ENCODE assay signal across 9 cellular contexts in genomic region chr11:111935331-111936044, GRCh38. TPM values are rescaled to one million over a fixed set of nuclear protein-coding genes. Genes with fewer than 3 reads are reported as not detected.
DNase-seq lines count a peak whose midpoint lies in the region; ATAC-seq and TF ChIP-seq lines count a peak whose summit lies in the region.
"Had no signal": no experiment of that assay in that cellular context is flagged by ENCODE, and none has a peak within 500 bp of the region (broad histone marks: within the 10 kb centered on the region; RNA-seq: fewer than 3 reads in every experiment).

No MANE protein-coding gene starts in this region.

- H3K4me3 Mint-ChIP-seq in chondrocyte (ENCODE audit: unreplicated experiment) (no peak overlapping the region), natural killer cell (peak overlapping the region; percentile 67)

- H3K4me1 Mint-ChIP-seq in chondrocyte (ENCODE audit: low read depth), result peaks cover 60% of the 10 kb centered on the region
- peaks cover 31 to 38% of the 10 kb centered on the region in 2 donors for H3K4me1 Mint-ChIP-seq in natural killer cell

- TF ChIP-seq POLR2A in heart left ventricle (IDR thresholded peaks at IDR 0.05), result no peak

- peak overlapping the region; percentile 88 for H3K27ac Mint-ChIP-seq in chondrocyte (ENCODE audit: unreplicated experiment)
- peak overlapping the region in 1 of 2 donors; percentile 14 for H3K27ac Mint-ChIP-seq in natural killer cell

- intact Hi-C loops in heart left ventricle (cut with DNase I), result loop anchor here in 8 of 10 donors (5.0 to 10.0 kb wide), 4 partner anchors 42 to 349 kb away; partner anchors contain the start of genes NKAPD1 (in 1 of the 8), PIH1D2 (in 1 of the 8), SDHD (in 1 of the 8) and TIMM8B (in 1 of the 8)
- intact Hi-C loops in left ventricle myocardium superior (cut with micrococcal nuclease), result no loop called here
- intact Hi-C loops in natural killer cell (cut with micrococcal nuclease), result no loop called here
- intact Hi-C loops in aorta (cut with DNase I), result loop anchor here (2.0 to 5.0 kb wide), 2 partner anchors 41 to 42 kb away; no protein-coding TSS in a partner anchor

- H3K36me3 ChIP-seq in heart left ventricle, result no peaks in the 10 kb centered on the region
- no peaks in the 10 kb centered on the region for H3K36me3 ChIP-seq in aorta (ENCODE audit: control insufficient read depth in 1 of 2, insufficient read depth in 2 of 2, low read length in 1 of 2)

- H3K4me3 ChIP-seq in heart left ventricle (peak overlapping the region in 1 of 12 donors; percentile 73), aorta (ENCODE audit: low read length in 2 of 2) (no peak overlapping the region)

- H3K9me3 Mint-ChIP-seq in chondrocyte (ENCODE audit: low read depth), result no peaks in the 10 kb centered on the region
- H3K9me3 Mint-ChIP-seq in natural killer cell, result no peaks in the 10 kb centered on the region

- no peaks in the 10 kb centered on the region for H3K27me3 ChIP-seq in heart left ventricle
- H3K27me3 ChIP-seq in aorta (ENCODE audit: control insufficient read depth in 1 of 2, insufficient read depth in 2 of 2, low read length in 1 of 2), result no peaks in the 10 kb centered on the region

- WGBS in heart left ventricle, 4 donors, result 51 to 63% (median 60%) methylated on average over 4 of the region's 4 CpGs
- WGBS in aorta, 2 donors, result 49 to 50% methylated on average over 4 of the region's 4 CpGs

- H3K27ac ChIP-seq in heart left ventricle, result peak overlapping the region in 10 of 12 donors; percentile 44 to 86 (median 70)
- H3K27ac ChIP-seq in aorta (ENCODE audit: low read depth in 1 of 2, low read length in 2 of 2), result peak overlapping the region; percentile 6 to 73

- H3K27me3 Mint-ChIP-seq in chondrocyte (ENCODE audit: low read depth) (no peaks in the 10 kb centered on the region), natural killer cell (ENCODE audit: low read depth in 2 of 2) (peaks cover 2 to 3% of the 10 kb centered on the region in 2 donors)

- H3K9me3 ChIP-seq in heart left ventricle (no peaks in the 10 kb centered on the region), aorta (ENCODE audit: control insufficient read depth, low read length) (no peaks in the 10 kb centered on the region)

- DNase-seq in heart left ventricle (peak in 1 of 5 donors; percentile 0), left ventricle myocardium superior (no peak), chondrocyte (ENCODE audit: low spot score) (no peak), natural killer cell (no peak), aorta (no peak), DMS153 (lab: John Stamatoyannopoulos, UW) (no peak), NCI-H1092 treated with DMSO at 0.1 percent for 48 hours (lab: John Stamatoyannopoulos, UW) (no peak), DMS153 treated with DMSO at 0.1 percent for 48 hours (lab: John Stamatoyannopoulos, UW; ENCODE audit: unreplicated experiment) (no peak)
- DNase-seq: cortex of kidney had no signal

- no peaks in the 10 kb centered on the region for H3K36me3 Mint-ChIP-seq in chondrocyte (ENCODE audit: low read depth)
- no peaks in the 10 kb centered on the region for H3K36me3 Mint-ChIP-seq in natural killer cell

- H3K4me1 ChIP-seq in heart left ventricle (peaks cover 0 to 55% (median 36%) of the 10 kb centered on the region in 12 donors), aorta (ENCODE audit: control insufficient read depth in 1 of 2, insufficient read depth in 2 of 2, low read length in 2 of 2) (peaks cover 0 to 2% of the 10 kb centered on the region in 2 donors)

- ATAC-seq in heart left ventricle (no peak), left ventricle myocardium superior (no peak), natural killer cell (no peak), aorta (ENCODE audit: low FRiP score) (no peak)

- TF ChIP-seq CTCF in heart left ventricle (IDR thresholded peaks at IDR 0.05), result no peak
- TF ChIP-seq CTCF in chondrocyte (IDR thresholded peaks at IDR 0.05), result no peak
- no peak for TF ChIP-seq CTCF in natural killer cell (IDR thresholded peaks at IDR 0.05)

RNA-seq across cellular contexts. Expression of gene DIXDC1, which starts 1.7 kb away (rescaled TPM):
- total RNA-seq in heart left ventricle, result 10 to 100 TPM; 15.0 to 34.9 (median 20.5) TPM
- polyA plus RNA-seq in heart left ventricle, result 10 to 100 TPM in 1 of 2 donors, 1 to 10 TPM in 1; 3.9 to 10.6 TPM
- total RNA-seq in left ventricle myocardium superior, result 19.6 TPM
- total RNA-seq in chondrocyte, result 28.0 to 41.9 TPM (median 29.6 TPM) in 3 replicates
- total RNA-seq in natural killer cell, result 1 to 10 TPM in 1 of 3 donors, under 1 TPM in 2; 0.26 to 1.0 (median 0.57) TPM
- 10 to 100 TPM; 54.4 to 61.8 TPM for total RNA-seq in aorta
- 10 to 100 TPM; 29.8 to 33.0 TPM for polyA plus RNA-seq in aorta

RNA-seq across cellular contexts. Expression of gene C11orf52, which starts 16.8 kb away (rescaled TPM):
- total RNA-seq in heart left ventricle, result 1 to 10 TPM in 8 of 9 donors, under 1 TPM in 1; 0.79 to 8.3 (median 2.0) TPM
- 1 to 10 TPM; 2.3 to 2.9 TPM for polyA plus RNA-seq in heart left ventricle
- total RNA-seq in left ventricle myocardium superior, result 1.0 TPM
- 0.67 to 2.0 TPM (median 0.72 TPM) in 3 replicates for total RNA-seq in chondrocyte
- not detected for total RNA-seq in natural killer cell
- total RNA-seq in aorta, result 1 to 10 TPM; 2.7 to 5.2 TPM
- polyA plus RNA-seq in aorta, result 1 to 10 TPM; 5.3 to 5.6 TPM

RNA-seq across cellular contexts. Expression of gene HSPB2, which starts 23.0 kb away (rescaled TPM):
- total RNA-seq in heart left ventricle (10 to 100 TPM in 7 of 9 donors, 1 to 10 TPM in 2; 5.5 to 66.7 (median 20.9) TPM), left ventricle myocardium superior (37.0 TPM), chondrocyte (1.0 to 2.9 TPM (median 2.4 TPM) in 3 replicates), natural killer cell (not detected), aorta (10 to 100 TPM; 18.1 to 24.8 TPM)
- polyA plus RNA-seq in heart left ventricle (10 to 100 TPM; 59.8 to 67.9 TPM), aorta (10 to 100 TPM; 13.8 to 60.2 TPM)

RNA-seq across cellular contexts. Expression of gene CRYAB, which starts 23.9 kb away (rescaled TPM):
- total RNA-seq in heart left ventricle, result over 10,000 TPM in 2 of 9 donors, 1,000 to 10,000 TPM in 7; 4,504 to 20,720 (median 7,991) TPM
- polyA plus RNA-seq in heart left ventricle, result over 10,000 TPM; 11,485 to 15,236 TPM
- total RNA-seq in left ventricle myocardium superior, result 6,681 TPM
- 770 to 1,975 TPM (median 1,937 TPM) in 3 replicates for total RNA-seq in chondrocyte
- not detected for total RNA-seq in natural killer cell
- total RNA-seq in aorta, result 1,000 to 10,000 TPM in 1 of 2 donors, 100 to 1,000 TPM in 1; 323 to 2,347 TPM
- polyA plus RNA-seq in aorta, result 100 to 1,000 TPM; 483 to 702 TPM

RNA-seq across cellular contexts. Expression of gene CFAP68, which starts 56.1 kb away (rescaled TPM):
- 10 to 100 TPM; 11.9 to 38.7 (median 31.8) TPM for total RNA-seq in heart left ventricle
- 10 to 100 TPM; 12.9 to 39.5 TPM for polyA plus RNA-seq in heart left ventricle
- 26.1 TPM for total RNA-seq in left ventricle myocardium superior
- total RNA-seq in chondrocyte, result 10.2 to 12.7 TPM (median 11.3 TPM) in 3 replicates
- total RNA-seq in natural killer cell, result 1 to 10 TPM; 5.9 to 9.2 (median 7.6) TPM
- 10 to 100 TPM in 1 of 2 donors, 1 to 10 TPM in 1; 6.6 to 15.2 TPM for total RNA-seq in aorta
- polyA plus RNA-seq in aorta, result 10 to 100 TPM; 11.5 to 22.0 TPM

Comparison
In these comparisons a context has a peak if more than half of its experiments do, and no peak if none do; other contexts are left out.
1. intact Hi-C loops: an anchor here in heart left ventricle (5.0 to 10.0 kb wide) and aorta (2.0 to 5.0 kb wide); none called in left ventricle myocardium superior and natural killer cell.
2. RNA of gene DIXDC1, which starts 1.7 kb away (total RNA-seq): 54.4 to 61.8 TPM in aorta, 28.0 to 41.9 TPM in chondrocyte, 15.0 to 34.9 TPM in heart left ventricle and 19.6 TPM in left ventricle myocardium superior (single experiment); 0.26 to 1.0 TPM in natural killer cell; every median in the first group is over 4 times any median in the second.